In genomic region chr6:34546551-34547321, GRCh38 we compare ENCODE assay signal across 13 cellular contexts. TPM values are rescaled to one million over a fixed set of nuclear protein-coding genes. Genes with fewer than 3 reads are reported as not detected.
DNase-seq lines count a peak whose midpoint lies in the region; ATAC-seq and TF ChIP-seq lines count a peak whose summit lies in the region.
"Had no signal": no experiment of that assay in that cellular context is flagged by ENCODE, and none has a peak within 500 bp of the region (broad histone marks: within the 10 kb centered on the region; RNA-seq: fewer than 3 reads in every experiment).

No MANE protein-coding gene starts in this region.

- H2AFZ ChIP-seq in SK-N-SH (ENCODE audit: low read depth) = no peak overlapping the region

- peak; percentile 32 for ATAC-seq in Right ventricle myocardium inferior
- no peak for ATAC-seq in GM18858 (IDR thresholded peaks at IDR 0.05; ENCODE audit: unreplicated experiment)
- no peak for ATAC-seq in HG03469 (IDR thresholded peaks at IDR 0.05; ENCODE audit: unreplicated experiment)
- ATAC-seq: K562 had no signal

- no peak overlapping the region for H3K4me2 ChIP-seq in SK-N-SH

- no peaks in the 10 kb centered on the region for H4K20me1 ChIP-seq in SK-N-SH (ENCODE audit: insufficient read depth)

- no peaks in the 10 kb centered on the region for H3F3A ChIP-seq in SK-N-SH (replicated peaks; ENCODE audit: insufficient read depth)

- no peak for TF ChIP-seq EP300 in SK-N-SH (IDR thresholded peaks at IDR 0.05; ENCODE audit: borderline replicate concordance in 1 of 2, low read depth in 1 of 2, low read length in 1 of 2)

- H3K36me3 ChIP-seq in SK-N-SH (replicated peaks in 1 of 2; ENCODE audit: control insufficient read depth in 1 of 2, insufficient read depth in 2 of 2, low read length in 1 of 2) = no peaks in the 10 kb centered on the region

- CTCF ChIA-PET in SK-N-SH (lab: Yijun Ruan, JAX) = interaction anchor here (0.8 to 1.9 kb wide), 5 partner anchors 12 to 62 kb away, joined by 3 to 6 read pairs (median 3); no protein-coding TSS in a partner anchor

- no peak for TF ChIP-seq RAD21 in SK-N-SH (IDR thresholded peaks at IDR 0.05; ENCODE audit: low read length)

- no peak overlapping the region for H3K9ac ChIP-seq in SK-N-SH

- WGBS in SK-N-SH (ENCODE audit: low lambda C conversion rate) = 41% methylated on average over 9 of the region's 11 CpGs

- no peak overlapping the region for H3K4me3 ChIP-seq in SK-N-SH (ENCODE audit: low read depth in 2 of 2, low read length in 1 of 2)
- H3K4me3 ChIP-seq: K562 had no signal

- no peaks in the 10 kb centered on the region for H3K27me3 ChIP-seq in SK-N-SH (ENCODE audit: insufficient read depth)

- H3K27ac ChIP-seq in SK-N-SH (ENCODE audit: low read depth in 2 of 2, low read length in 1 of 2) = no peak overlapping the region

- no peaks in the 10 kb centered on the region for H3K9me3 ChIP-seq in SK-N-SH

- H3K9me2 ChIP-seq in SK-N-SH = no peaks in the 10 kb centered on the region

- no peak for DNase-seq in Right ventricle myocardium inferior (ENCODE audit: missing footprints)
- DNase-seq in cardiac septum (ENCODE audit: low spot score) = no peak
- DNase-seq in SK-N-SH = no peak
- peak; percentile 67 for DNase-seq in kidney tubule cell (ENCODE audit: low spot score)
- DNase-seq in AG08396 (ENCODE audit: low spot score) = no peak
- DNase-seq in KG1 (lab: John Stamatoyannopoulos, UW) = no peak
- DNase-seq: activated naive CD4-positive, alpha-beta T cell treated with Interleukin-2 at 50 U/mL for 16 hours had no signal

- POLR2A ChIA-PET in SK-N-SH (lab: Yijun Ruan, JAX) = no interaction called here

- peaks cover 6 to 19% of the 10 kb centered on the region in 2 experiments; a peak in 1 of 4 replicates for H3K4me1 ChIP-seq in SK-N-SH (ENCODE audit: control insufficient read depth in 1 of 2, insufficient read depth in 2 of 2, low read depth in 1 of 2, low read length in 1 of 2)

- no peak for TF ChIP-seq CTCF in SK-N-SH (IDR thresholded peaks at IDR 0.05)

- intact Hi-C loops in Right ventricle myocardium inferior (cut with DNase I) = loop anchor here (5.0 kb wide), 1 partner anchor 56 kb away; no protein-coding TSS in a partner anchor
- intact Hi-C loops in cardiac septum (cut with DNase I) = no loop called here

- no peaks in the 10 kb centered on the region for H3K79me2 ChIP-seq in SK-N-SH (ENCODE audit: insufficient read depth)

TF ChIP-seq in SK-N-SH, 30 proteins besides CTCF, POLR2A, EP300 and RAD21:
- TF ChIP-seq MEF2A (IDR thresholded peaks at IDR 0.05; ENCODE audit: borderline replicate concordance, low read depth) (no peak), USF1 (IDR thresholded peaks at IDR 0.05; ENCODE audit: borderline replicate concordance, low read depth) (no peak), FOXM1 (IDR thresholded peaks at IDR 0.05; ENCODE audit: low read depth) (no peak), NFIC (IDR thresholded peaks at IDR 0.05; ENCODE audit: borderline replicate concordance) (peak; percentile 28; the same call in 1 of the 2 replicates)

RNA-seq across cellular contexts. Expression of gene SPDEF, which starts 9.4 kb away (rescaled TPM):
- not detected for total RNA-seq in Right ventricle myocardium inferior
- 0.19 TPM for total RNA-seq in cardiac septum
- 0.03 and 0.10 TPM in 2 replicates for polyA plus RNA-seq in SK-N-SH (2012; rRNA removed)
- polyA plus RNA-seq in SK-N-SH (2012; cell fraction: cytosol; rRNA removed) = 0.01 TPM in 1 of 2 replicates, not detected in the other
- 0.23 and 0.27 TPM in 2 replicates for polyA plus RNA-seq in SK-N-SH (2012; cell fraction: nucleus; rRNA removed)
- total RNA-seq: B cell; epithelial cell of proximal tubule; T-helper 2 cell treated with Interferon-gamma antibody and Interleukin-4, amounts not matched to agents 100 ng/mL and 5 ng/mL, for 36 hours had no signal
